Comparison of ENCODE assay signal across 9 cellular contexts in the genomic region with DNA sequence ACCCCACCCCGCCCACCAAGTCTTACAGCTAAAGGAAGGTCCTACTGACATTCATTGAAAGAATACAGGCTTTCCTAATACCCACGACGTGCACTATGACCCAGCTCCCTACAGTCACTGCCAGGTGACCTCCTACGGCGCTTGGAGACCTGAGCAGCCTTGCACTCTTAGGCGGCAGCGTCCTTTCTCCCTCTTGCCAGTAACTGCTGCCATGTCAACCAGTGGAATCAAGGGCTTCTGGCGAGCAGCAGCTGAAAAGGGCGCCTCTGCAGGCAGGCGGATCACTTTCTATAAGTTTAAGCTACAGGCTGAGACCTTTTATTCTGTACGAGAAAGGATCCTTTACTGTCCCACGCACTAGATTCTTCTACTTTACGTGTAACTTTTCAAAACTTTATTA. TPM values are rescaled to one million over a fixed set of nuclear protein-coding genes. Genes with fewer than 3 reads are reported as not detected.
DNase-seq lines count a peak whose midpoint lies in the region; ATAC-seq, FAIRE-seq and TF ChIP-seq lines count a peak whose summit lies in the region.
"Had no signal": no experiment of that assay in that cellular context is flagged by ENCODE, and none has a peak within 500 bp of the region (broad histone marks: within the 10 kb centered on the region; RNA-seq: fewer than 3 reads in every experiment).

No MANE protein-coding gene starts in this region.

- H3K36me3 ChIP-seq in brain microvascular endothelial cell (replicated peaks) (no peaks in the 10 kb centered on the region), kidney (ENCODE audit: control insufficient read depth in 1 of 2, insufficient read depth in 2 of 2, low read length in 2 of 2) (no peaks in the 10 kb centered on the region)

- in situ Hi-C loops in brain microvascular endothelial cell (cut with HindIII; ENCODE audit: low pct_ligation_motif_present, low sequenced_read_pairs) = no loop called here

- peak overlapping the region; percentile 70 for H3K4me3 ChIP-seq in brain microvascular endothelial cell (ENCODE audit: low read depth, low read length)
- H3K4me3 ChIP-seq in kidney (ENCODE audit: low read length in 2 of 2) = peak overlapping the region; percentile 70 to 72

- peak overlapping the region; percentile 21 to 38 for H3K9ac ChIP-seq in kidney (ENCODE audit: low read length in 2 of 2)

- TF ChIP-seq CTCF in brain microvascular endothelial cell (IDR thresholded peaks at IDR 0.05; ENCODE audit: low read depth, low read length, missing control alignments) (peak; percentile 70), kidney (IDR thresholded peaks at IDR 0.05; ENCODE audit: borderline replicate concordance, extremely low read depth, insufficient read depth) (peak; percentile 6)

- H3K27me3 ChIP-seq in brain microvascular endothelial cell (replicated peaks) = no peaks in the 10 kb centered on the region

- H3K27ac ChIP-seq in brain microvascular endothelial cell (no peak overlapping the region), kidney (ENCODE audit: low read depth in 2 of 2, low read length in 2 of 2) (peak overlapping the region in 1 of 2 donors; percentile 16)
- H3K27ac ChIP-seq: A549 had no signal

- FAIRE-seq in kidney (lab: Jason Lieb, UNC) = no peak
- FAIRE-seq: A549 had no signal

- H3K9me3 ChIP-seq in kidney (ENCODE audit: control insufficient read depth in 1 of 2, low read length in 2 of 2) = no peaks in the 10 kb centered on the region
- H3K9me3 ChIP-seq: A549 had no signal

- intact Hi-C loops in kidney (cut with DNase I) = no loop called here

- DNase-seq in NCI-H1694 treated with DMSO at 0.1 percent for 48 hours (lab: John Stamatoyannopoulos, UW) = peak; percentile 12
- DNase-seq in NCI-H1694 (lab: John Stamatoyannopoulos, UW) = no peak
- DNase-seq in NCI-H146 treated with DMSO at 0.1 percent for 48 hours (lab: John Stamatoyannopoulos, UW; ENCODE audit: unreplicated experiment) = peak; percentile 64
- peak; percentile 29 for DNase-seq in brain microvascular endothelial cell
- peak; percentile 73 for DNase-seq in kidney
- peak; percentile 6 for DNase-seq in stimulated activated naive CD8-positive, alpha-beta T cell treated with anti-CD3 and anti-CD28 coated beads, Interleukin-15, Interleukin-2, amounts not matched to agents 100 U/mL and 50 U/mL, for 24 hours
- no peak for DNase-seq in LoVo (ENCODE audit: low spot score)

- ATAC-seq in stimulated activated naive CD8-positive, alpha-beta T cell treated with anti-CD3 and anti-CD28 coated beads, Interleukin-15, Interleukin-2, amounts not matched to agents 100 U/mL and 50 U/mL, for 24 hours = no peak
- ATAC-seq in GM18502 (IDR thresholded peaks at IDR 0.05; ENCODE audit: poor library complexity, unreplicated experiment) = no peak

- peaks cover 4 to 6% of the 10 kb centered on the region in 2 donors for H3K4me1 ChIP-seq in kidney (ENCODE audit: control insufficient read depth in 1 of 2, insufficient read depth in 1 of 2, low read depth in 1 of 2, low read length in 2 of 2)
- H3K4me1 ChIP-seq: A549 had no signal

RNA-seq across cellular contexts. Expression of a gene that starts 2.0 kb away (rescaled TPM):
- total RNA-seq in kidney = 132 TPM
- polyA plus RNA-seq in kidney (ENCODE audit: insufficient read depth, low read depth, low replicate concordance) = 18.0 TPM

Comparison
In these comparisons a context has a peak if more than half of its experiments do, and no peak if none do; other contexts are left out.
1. DNase-seq: peak in NCI-H1694 treated with DMSO at 0.1 percent for 48 hours (single experiment), NCI-H146 treated with DMSO at 0.1 percent for 48 hours (single experiment), brain microvascular endothelial cell (single experiment), kidney (single experiment) and stimulated activated naive CD8-positive, alpha-beta T cell treated with anti-CD3 and anti-CD28 coated beads, Interleukin-15, Interleukin-2, amounts not matched to agents 100 U/mL and 50 U/mL, for 24 hours (single experiment); none in NCI-H1694 (single experiment) and LoVo (single experiment).